Comparison of ENCODE assay signal across 8 cellular contexts in the genomic region with DNA sequence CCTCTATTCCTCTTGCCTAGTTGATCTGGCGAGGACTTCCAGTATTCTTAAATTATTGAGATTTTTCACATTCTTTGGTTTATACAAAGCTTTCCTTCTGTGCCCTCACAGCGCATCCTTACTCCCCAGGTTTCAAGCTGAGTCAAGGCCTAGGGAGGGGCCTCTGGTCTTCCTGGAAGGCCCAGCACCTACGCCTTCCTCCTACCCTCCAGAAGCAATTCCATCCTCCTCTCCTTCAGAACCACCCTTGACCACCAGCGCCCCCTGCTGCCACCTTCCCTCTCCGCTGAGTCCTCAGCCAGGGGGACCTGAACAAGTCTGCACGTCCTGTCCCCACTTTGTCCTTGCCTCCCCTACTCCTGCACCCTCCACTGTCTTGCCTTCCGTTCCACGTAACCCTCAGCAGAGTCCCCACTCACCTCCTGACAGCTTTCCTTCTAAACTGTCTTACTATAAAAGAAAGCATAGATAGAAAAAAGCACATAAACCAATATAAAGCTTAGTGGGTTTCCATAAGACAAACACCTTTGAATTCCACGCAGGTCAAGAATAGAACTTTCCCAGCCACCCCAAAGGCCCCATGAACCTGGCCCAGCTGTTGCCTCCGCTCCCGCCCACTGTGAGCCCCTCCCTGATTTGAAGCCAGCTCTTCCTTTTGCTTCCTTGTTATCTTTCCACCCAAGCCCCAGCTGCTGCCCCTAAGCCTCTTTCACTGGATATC.
DNase-seq lines count a peak whose midpoint lies in the region; ATAC-seq and TF ChIP-seq lines count a peak whose summit lies in the region.

No MANE protein-coding gene starts in this region.

- peaks cover 1% of the 10 kb centered on the region for H3K9me3 Mint-ChIP-seq in activated naive CD8-positive, alpha-beta T cell treated with anti-CD3 and anti-CD28 coated beads, Interleukin-2, amount 10 ng/mL, durations not matched to agents 7 days and 5 days
- H3K9me3 Mint-ChIP-seq in immature natural killer cell, result peaks cover 0 to 1% (median 0%) of the 10 kb centered on the region in 6 donors

- H2AFZ ChIP-seq in HCT116 (ENCODE audit: low read depth, low read length, poor library complexity, severe bottlenecking) (no peak overlapping the region), OCI-LY1 (ENCODE audit: low read length) (no peak overlapping the region)

- no peak overlapping the region for H3K27ac Mint-ChIP-seq in activated naive CD8-positive, alpha-beta T cell treated with anti-CD3 and anti-CD28 coated beads, Interleukin-2, amount 10 ng/mL, durations not matched to agents 7 days and 5 days
- H3K27ac Mint-ChIP-seq in immature natural killer cell, result no peak overlapping the region

- no peaks in the 10 kb centered on the region for H3K36me3 Mint-ChIP-seq in activated naive CD8-positive, alpha-beta T cell treated with anti-CD3 and anti-CD28 coated beads, Interleukin-2, amount 10 ng/mL, durations not matched to agents 7 days and 5 days
- no peaks in the 10 kb centered on the region for H3K36me3 Mint-ChIP-seq in immature natural killer cell

- ATAC-seq in HCT116, result peak; percentile 98
- ATAC-seq in activated naive CD8-positive, alpha-beta T cell treated with anti-CD3 and anti-CD28 coated beads, Interleukin-2, amount 10 ng/mL, durations not matched to agents 7 days and 5 days (ENCODE audit: low read depth), result no peak
- ATAC-seq in left cardiac atrium, result peak; percentile 81 to 88
- no peak for ATAC-seq in HG03460 (IDR thresholded peaks at IDR 0.05; ENCODE audit: unreplicated experiment)

- H3K79me2 ChIP-seq in HCT116 (ENCODE audit: insufficient read depth, low read length), result no peaks in the 10 kb centered on the region
- H3K79me2 ChIP-seq in OCI-LY1 (ENCODE audit: insufficient read depth, low read length), result no peaks in the 10 kb centered on the region

- no peak overlapping the region for H3K4me2 ChIP-seq in HCT116 (ENCODE audit: low read length)
- H3K4me2 ChIP-seq in OCI-LY1 (ENCODE audit: low read length), result no peak overlapping the region

- H3K4me1 ChIP-seq in HCT116 (ENCODE audit: control insufficient read depth in 1 of 2, insufficient read depth in 2 of 2, low read length in 2 of 2) (no peaks in the 10 kb centered on the region), OCI-LY1 (ENCODE audit: insufficient read depth, low read length, severe bottlenecking) (no peaks in the 10 kb centered on the region)

- H4K20me1 ChIP-seq in HCT116 (ENCODE audit: insufficient read depth) (no peaks in the 10 kb centered on the region), OCI-LY1 (ENCODE audit: insufficient read depth, low read length) (no peaks in the 10 kb centered on the region)

- DNase-seq in COLO829 (ENCODE audit: low spot score), result peak; percentile 94
- DNase-seq in HCT116 (ENCODE audit: low read depth, low spot score), result peak; percentile 51
- DNase-seq in activated naive CD8-positive, alpha-beta T cell treated with anti-CD3 and anti-CD28 coated beads, Interleukin-2, amount 10 ng/mL, durations not matched to agents 7 days and 5 days, result peak; percentile 51
- peak; percentile 82 for DNase-seq in left cardiac atrium
- DNase-seq in retina, result peak; percentile 83
- no peak for DNase-seq in immature natural killer cell

- intact Hi-C loops in HCT116 (cut with micrococcal nuclease), result loop anchor here (1.0 to 5.0 kb wide), 2 partner anchors 326 to 1231 kb away; no protein-coding TSS in a partner anchor
- intact Hi-C loops in left cardiac atrium (cut with DNase I), result loop anchor here (1.0 to 10.0 kb wide), 3 partner anchors 326 to 1228 kb away; no protein-coding TSS in a partner anchor

- TF ChIP-seq RAD21 in HCT116 (IDR thresholded peaks at IDR 0.05; ENCODE audit: low read depth), result peak; percentile 92

- H3K27ac ChIP-seq in HCT116 (ENCODE audit: low read depth, low read length) (no peak overlapping the region), OCI-LY1 (ENCODE audit: low read depth, low read length, poor library complexity, severe bottlenecking) (no peak overlapping the region)

- H3K4me3 ChIP-seq in HCT116 (replicated peaks in 1 of 2; ENCODE audit: low read depth in 1 of 2, low read length in 2 of 2) (no peak overlapping the region), OCI-LY1 (ENCODE audit: low read depth, low read length, poor library complexity, severe bottlenecking) (no peak overlapping the region)

- no peaks in the 10 kb centered on the region for H3K27me3 Mint-ChIP-seq in activated naive CD8-positive, alpha-beta T cell treated with anti-CD3 and anti-CD28 coated beads, Interleukin-2, amount 10 ng/mL, durations not matched to agents 7 days and 5 days
- peaks cover 1 to 7% (median 5%) of the 10 kb centered on the region in 3 donors for H3K27me3 Mint-ChIP-seq in immature natural killer cell (ENCODE audit: low read depth in 3 of 3)

- TF ChIP-seq CTCF in HCT116 (IDR thresholded peaks at IDR 0.05 in 2 of 3, conservative IDR thresholded peaks at IDR 0.05 in 1 of 3; ENCODE audit: borderline replicate concordance in 1 of 3, insufficient read depth in 1 of 3, low read depth in 2 of 3, low read length in 2 of 3) (peak; percentile 84 to 90 (median 85)), OCI-LY1 (IDR thresholded peaks at IDR 0.05; ENCODE audit: low read length) (peak; percentile 75)

- H3K9me2 ChIP-seq in HCT116 (ENCODE audit: insufficient read depth), result no peaks in the 10 kb centered on the region
- H3K9me2 ChIP-seq in OCI-LY1 (ENCODE audit: low read depth, low read length), result no peaks in the 10 kb centered on the region

- TF ChIP-seq POLR2A in HCT116 (IDR thresholded peaks at IDR 0.05; ENCODE audit: borderline replicate concordance, extremely low read depth, insufficient read depth, insufficient read length), result no peak

- POLR2A ChIA-PET in HCT116 (lab: Charles Lee), result no interaction called here
- POLR2A ChIA-PET in activated naive CD8-positive, alpha-beta T cell treated with anti-CD3 and anti-CD28 coated beads, Interleukin-2, amount 10 ng/mL, durations not matched to agents 7 days and 5 days (lab: Charles Lee), result no interaction called here

- H3K9me3 ChIP-seq in HCT116 (ENCODE audit: control insufficient read depth in 1 of 2, insufficient read depth in 1 of 2, low read depth in 1 of 2, low read length in 2 of 2) (peaks cover 6% of the 10 kb centered on the region in 2 experiments; a peak in 3 of 4 replicates), OCI-LY1 (ENCODE audit: low read length) (no peaks in the 10 kb centered on the region)

- no peaks in the 10 kb centered on the region for H3F3A ChIP-seq in OCI-LY1 (ENCODE audit: insufficient read depth, low read length)

- no TSS peak for BruUV-seq in HCT116 (replicated peaks; lab: Mats Ljungman, UMichigan)

- RAD21 ChIA-PET in HCT116 (lab: Charles Lee; ENCODE audit: low non-redundant PET in 1 of 2, low total read pairs in 2 of 2, uncharacterized antibody in 2 of 2, unreplicated experiment in 2 of 2), result interaction anchor here in 1 of 2 experiments (0.7 to 0.9 kb wide), 2 partner anchors 149 to 325 kb away, joined by 3 to 4 read pairs; no protein-coding TSS in a partner anchor

- H3K9ac ChIP-seq in HCT116 (ENCODE audit: low read length) (no peak overlapping the region), OCI-LY1 (ENCODE audit: low read length) (no peak overlapping the region)

- CTCF ChIA-PET in HCT116 (lab: Charles Lee), result interaction anchor here (0.6 to 2.7 kb wide), 9 partner anchors 12 to 1248 kb away, joined by 3 to 41 read pairs (median 4); no protein-coding TSS in a partner anchor

- no peak overlapping the region for H3K4me3 Mint-ChIP-seq in activated naive CD8-positive, alpha-beta T cell treated with anti-CD3 and anti-CD28 coated beads, Interleukin-2, amount 10 ng/mL, durations not matched to agents 7 days and 5 days
- H3K4me3 Mint-ChIP-seq in immature natural killer cell, result no peak overlapping the region

- no peaks in the 10 kb centered on the region for H3K4me1 Mint-ChIP-seq in activated naive CD8-positive, alpha-beta T cell treated with anti-CD3 and anti-CD28 coated beads, Interleukin-2, amount 10 ng/mL, durations not matched to agents 7 days and 5 days
- no peaks in the 10 kb centered on the region for H3K4me1 Mint-ChIP-seq in immature natural killer cell

- H3K27me3 ChIP-seq in HCT116 (ENCODE audit: insufficient read depth, low read length), result no peaks in the 10 kb centered on the region
- H3K27me3 ChIP-seq in OCI-LY1 (ENCODE audit: insufficient read depth, low read length), result no peaks in the 10 kb centered on the region

- H3K36me3 ChIP-seq in HCT116 (ENCODE audit: control insufficient read depth in 1 of 2, insufficient read depth in 2 of 2, low read length in 2 of 2) (no peaks in the 10 kb centered on the region), OCI-LY1 (ENCODE audit: insufficient read depth, low read length) (no peaks in the 10 kb centered on the region)

TF ChIP-seq in HCT116, 20 proteins besides CTCF, POLR2A, EP300 and RAD21 (continues in another document):
- TF ChIP-seq MAX (IDR thresholded peaks at IDR 0.05) (no peak), YY1 (IDR thresholded peaks at IDR 0.05; ENCODE audit: extremely low read depth, insufficient replicate concordance, low read depth, low read length) (no peak), SP1 (IDR thresholded peaks at IDR 0.05; ENCODE audit: low read depth) (no peak), POLR2AphosphoS5 (IDR thresholded peaks at IDR 0.05; ENCODE audit: low read depth, low read length) (no peak), EZH2phosphoT487 (IDR thresholded peaks at IDR 0.05; ENCODE audit: borderline replicate concordance) (no peak)

Comparison
In these comparisons a context has a peak if more than half of its experiments do, and no peak if none do; other contexts are left out.
1. DNase-seq: peak in COLO829 (single experiment), HCT116 (single experiment), activated naive CD8-positive, alpha-beta T cell treated with anti-CD3 and anti-CD28 coated beads, Interleukin-2, amount 10 ng/mL, durations not matched to agents 7 days and 5 days (single experiment), left cardiac atrium (single experiment) and retina (single experiment); none in immature natural killer cell (0 of 3).
2. ATAC-seq: peak in HCT116 (single experiment) and left cardiac atrium (2 of 2); none in activated naive CD8-positive, alpha-beta T cell treated with anti-CD3 and anti-CD28 coated beads, Interleukin-2, amount 10 ng/mL, durations not matched to agents 7 days and 5 days (single experiment) and HG03460 (single experiment).